16 cellular contexts compared by ENCODE assay signal in genomic region chr3:125087768-125088391, GRCh38. TPM values are rescaled to one million over a fixed set of nuclear protein-coding genes. Genes with fewer than 3 reads are reported as not detected.
DNase-seq lines count a peak whose midpoint lies in the region; TF ChIP-seq lines count a peak whose summit lies in the region.
"Had no signal": no experiment of that assay in that cellular context is flagged by ENCODE, and none has a peak within 500 bp of the region (broad histone marks: within the 10 kb centered on the region; RNA-seq: fewer than 3 reads in every experiment).

No MANE protein-coding gene starts in this region.

- H3K27me3 Mint-ChIP-seq in activated T-cell treated with anti-CD3 and anti-CD28 coated beads, Interleukin-2, amount 50 U/mL, for 24 hours = no peaks in the 10 kb centered on the region
- H3K27me3 Mint-ChIP-seq: activated CD4-positive, alpha-beta T cell treated with anti-CD3 and anti-CD28 coated beads for 36 hours; activated naive CD8-positive, alpha-beta T cell; stimulated activated naive CD8-positive, alpha-beta T cell treated with anti-CD3 and anti-CD28 coated beads, Interleukin-15, Interleukin-2, amounts not matched to agents 100 ng/mL and 50 ng/mL, for 24 hours had no signal

- H3K79me2 ChIP-seq in hepatocyte = no peaks in the 10 kb centered on the region

- no peaks in the 10 kb centered on the region for H3K9me2 ChIP-seq in hepatocyte (replicated peaks; ENCODE audit: insufficient read depth)

- no peak overlapping the region for H3K4me2 ChIP-seq in hepatocyte

- H3K36me3 ChIP-seq in mesodermal cell (ENCODE audit: control insufficient read depth, insufficient read depth, low read length) (no peaks in the 10 kb centered on the region), hepatocyte (replicated peaks; ENCODE audit: insufficient read depth, low read depth) (no peaks in the 10 kb centered on the region)

- H3K9me3 Mint-ChIP-seq in activated T-cell treated with anti-CD3 and anti-CD28 coated beads, Interleukin-2, amount 50 U/mL, for 24 hours = no peaks in the 10 kb centered on the region

- WGBS in mesodermal cell (ENCODE audit: insufficient coverage in 2 of 2), 2 experiments = 85 to 91% methylated on average over 4 of the region's 6 CpGs
- WGBS in hepatocyte (ENCODE audit: low lambda C conversion rate, missing lambda C conversion rate) = 76% methylated on average over 6 of the region's 6 CpGs

- no peak for TF ChIP-seq CTCF in AG10803 (conservative IDR thresholded peaks at IDR 0.05; ENCODE audit: low read length)
- no peak for TF ChIP-seq CTCF in cardiac fibroblast (IDR thresholded peaks at IDR 0.05; ENCODE audit: low read depth, low read length)
- TF ChIP-seq CTCF in hepatocyte (IDR thresholded peaks at IDR 0.05; ENCODE audit: poor library complexity) = no peak

- H2AFZ ChIP-seq in hepatocyte = no peak overlapping the region

- DNase-seq in AG10803 (ENCODE audit: low read depth) (peak; percentile 78), HT1080 (ENCODE audit: low read depth) (peak; percentile 92), cardiac fibroblast (ENCODE audit: low read depth in 2 of 2) (peak; percentile 54 to 81), CD1c-positive myeloid dendritic cell (ENCODE audit: extremely low spot score) (no peak), hepatocyte (ENCODE audit: low spot score) (no peak)
- no peak for DNase-seq in activated T-cell treated with anti-CD3 and anti-CD28 coated beads, Interleukin-2, amount 50 U/mL, for 24 hours
- no peak for DNase-seq in stimulated activated CD8-positive, alpha-beta memory T cell treated with anti-CD3 and anti-CD28 coated beads, Interleukin-4, amount 100 ng/mL, for 48 hours
- DNase-seq: activated CD4-positive, alpha-beta T cell treated with anti-CD3 and anti-CD28 coated beads for 36 hours; DMS53; MM.1S; NCI-H748 treated with DMSO at 0.1 percent for 48 hours; small intestine had no signal

- H3K27me3 ChIP-seq in hepatocyte = no peaks in the 10 kb centered on the region

- no peaks in the 10 kb centered on the region for H3K4me1 Mint-ChIP-seq in activated T-cell treated with anti-CD3 and anti-CD28 coated beads, Interleukin-2, amount 50 U/mL, for 24 hours (ENCODE audit: low read depth)
- H3K4me1 Mint-ChIP-seq: activated CD4-positive, alpha-beta T cell treated with anti-CD3 and anti-CD28 coated beads for 36 hours; B cell had no signal

- H3K27ac ChIP-seq in mesodermal cell (ENCODE audit: low read depth, low read length, severe bottlenecking) = peak overlapping the region; percentile 87
- H3K27ac ChIP-seq in hepatocyte = no peak overlapping the region

- H3K36me3 Mint-ChIP-seq in activated T-cell treated with anti-CD3 and anti-CD28 coated beads, Interleukin-2, amount 50 U/mL, for 24 hours (ENCODE audit: low read depth) = no peaks in the 10 kb centered on the region
- H3K36me3 Mint-ChIP-seq: activated naive CD8-positive, alpha-beta T cell had no signal

- no peaks in the 10 kb centered on the region for H4K20me1 ChIP-seq in hepatocyte (ENCODE audit: insufficient read depth, poor library complexity, severe bottlenecking)

- H3K4me1 ChIP-seq in mesodermal cell (ENCODE audit: control insufficient read depth, insufficient read depth, low read length, poor library complexity, severe bottlenecking) (peaks cover 13% of the 10 kb centered on the region), hepatocyte (ENCODE audit: insufficient read depth) (no peaks in the 10 kb centered on the region)

- no peak overlapping the region for H3K4me3 Mint-ChIP-seq in activated T-cell treated with anti-CD3 and anti-CD28 coated beads, Interleukin-2, amount 50 U/mL, for 24 hours
- H3K4me3 Mint-ChIP-seq: activated CD4-positive, alpha-beta T cell treated with anti-CD3 and anti-CD28 coated beads for 36 hours; activated naive CD8-positive, alpha-beta T cell; B cell; stimulated activated naive CD8-positive, alpha-beta T cell treated with anti-CD3 and anti-CD28 coated beads, Interleukin-15, Interleukin-2, amounts not matched to agents 100 ng/mL and 50 ng/mL, for 24 hours had no signal

- no peak overlapping the region for H3K27ac Mint-ChIP-seq in activated T-cell treated with anti-CD3 and anti-CD28 coated beads, Interleukin-2, amount 50 U/mL, for 24 hours
- H3K27ac Mint-ChIP-seq: activated CD4-positive, alpha-beta T cell treated with anti-CD3 and anti-CD28 coated beads for 36 hours; activated naive CD8-positive, alpha-beta T cell; B cell; stimulated activated naive CD8-positive, alpha-beta T cell treated with anti-CD3 and anti-CD28 coated beads, Interleukin-15, Interleukin-2, amounts not matched to agents 100 ng/mL and 50 ng/mL, for 24 hours had no signal

- H3K4me3 ChIP-seq in AG10803 (ENCODE audit: low read length) = no peak overlapping the region
- H3K4me3 ChIP-seq in cardiac fibroblast (replicated peaks in 1 of 2; ENCODE audit: low read depth in 2 of 2, low read length in 2 of 2) = no peak overlapping the region
- no peak overlapping the region for H3K4me3 ChIP-seq in mesodermal cell (ENCODE audit: extremely low read depth, insufficient read depth, low read length, poor library complexity, severe bottlenecking)
- H3K4me3 ChIP-seq in hepatocyte = no peak overlapping the region

- no peaks in the 10 kb centered on the region for H3K9me3 ChIP-seq in mesodermal cell (ENCODE audit: control insufficient read depth, low read length)
- no peaks in the 10 kb centered on the region for H3K9me3 ChIP-seq in hepatocyte (ENCODE audit: low read depth)

RNA-seq across cellular contexts. Expression of gene HEG1, which starts 32.1 kb away (rescaled TPM):
- total RNA-seq in HT1080 (2014; rRNA removed; shearing (Covaris generic)) = 34.4 and 40.7 TPM in 2 replicates
- polyA plus RNA-seq in HT1080 (2015; cell fraction: cytosol; rRNA removed) = 70.8 and 102 TPM in 2 replicates
- 119 and 120 TPM in 2 replicates for polyA plus RNA-seq in HT1080 (2015; cell fraction: nucleus; rRNA removed)
- polyA plus RNA-seq in mesodermal cell (2013, experiment 1 of 2) = 122 TPM
- polyA plus RNA-seq in mesodermal cell (2013, experiment 2 of 2) = 98.4 TPM
- 25.1 and 27.2 TPM in 2 replicates for total RNA-seq in hepatocyte
- polyA plus RNA-seq in hepatocyte = 22.5 and 27.3 TPM in 2 replicates

Comparison
In these comparisons a context has a peak if more than half of its experiments do, and no peak if none do; other contexts are left out.
1. DNase-seq: peak in AG10803 (single experiment), HT1080 (single experiment) and cardiac fibroblast (2 of 2); none in CD1c-positive myeloid dendritic cell (single experiment), hepatocyte (single experiment), activated T-cell treated with anti-CD3 and anti-CD28 coated beads, Interleukin-2, amount 50 U/mL, for 24 hours (single experiment) and stimulated activated CD8-positive, alpha-beta memory T cell treated with anti-CD3 and anti-CD28 coated beads, Interleukin-4, amount 100 ng/mL, for 48 hours (single experiment).